ENCODE assay signal across 14 cellular contexts in the genomic region with DNA sequence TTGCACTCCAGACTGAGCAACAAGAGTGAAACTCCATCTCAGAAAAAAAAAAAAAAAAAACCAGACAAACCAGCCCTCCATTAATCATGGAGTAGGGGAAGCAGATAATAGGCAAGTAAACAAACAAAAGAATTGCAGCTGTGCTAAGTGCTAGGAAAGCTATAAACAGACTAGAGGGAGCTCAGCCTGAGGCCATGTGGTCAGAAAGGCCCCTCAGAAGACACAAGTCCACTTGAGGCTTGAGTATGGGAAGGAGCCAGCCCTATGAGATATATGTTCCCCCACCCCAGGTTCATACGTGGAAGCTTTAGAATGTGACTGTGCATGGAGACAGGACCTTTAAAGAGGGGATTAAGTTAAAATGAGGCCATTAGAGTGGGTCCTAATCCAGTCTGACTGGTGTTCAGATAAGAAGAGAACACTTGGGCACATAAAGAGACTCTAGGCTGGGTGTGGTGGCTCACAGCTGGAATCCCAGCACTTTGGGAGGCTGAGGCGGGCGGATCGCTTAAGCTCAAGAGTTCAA.
A peak's percentile ranks its signal among the peaks of the same experiment; 100 is the strongest.
DNase-seq lines count a peak whose midpoint lies in the region; TF ChIP-seq lines count a peak whose summit lies in the region.
"Had no signal": no experiment of that assay in that cellular context is flagged by ENCODE, and none has a peak within 500 bp of the region (broad histone marks: within the 10 kb centered on the region; RNA-seq: fewer than 3 reads in every experiment).

No MANE protein-coding gene starts in this region.

- peaks cover 9% of the 10 kb centered on the region for H3K9me3 Mint-ChIP-seq in mesothelial cell of epicardium
- H3K9me3 Mint-ChIP-seq: dendritic cell treated with granulocyte-macrophage colony-stimulating factor and Interleukin-4, amounts not matched to agents 40 ng/mL and 50 ng/mL, for 4 days had no signal

- peaks cover 25% of the 10 kb centered on the region for H3K4me1 Mint-ChIP-seq in mesothelial cell of epicardium
- H3K4me1 Mint-ChIP-seq: activated naive CD8-positive, alpha-beta T cell treated with anti-CD3 and anti-CD28 coated beads, Interleukin-2, amount 10 ng/mL, durations not matched to agents 7 days and 5 days had no signal

- H3K36me3 Mint-ChIP-seq in mesothelial cell of epicardium, result peaks cover 4% of the 10 kb centered on the region

- no peak for TF ChIP-seq CTCF in mesothelial cell of epicardium (IDR thresholded peaks at IDR 0.05; ENCODE audit: unreplicated experiment)

- intact Hi-C loops in posterior cingulate gyrus (cut with DNase I), result no loop called here

- no peak overlapping the region for H3K4me3 Mint-ChIP-seq in mesothelial cell of epicardium
- H3K4me3 Mint-ChIP-seq: activated naive CD8-positive, alpha-beta T cell treated with anti-CD3 and anti-CD28 coated beads, Interleukin-2, amount 10 ng/mL, durations not matched to agents 7 days and 5 days; dendritic cell treated with granulocyte-macrophage colony-stimulating factor and Interleukin-4, amounts not matched to agents 40 ng/mL and 50 ng/mL, for 4 days; naive thymus-derived CD4-positive, alpha-beta T cell had no signal

- DNase-seq in DMS79 treated with DMSO at 0.1 percent for 48 hours (lab: John Stamatoyannopoulos, UW) (peak; percentile 85), NCI-H1436 (lab: John Stamatoyannopoulos, UW) (peak; percentile 57), NCI-H82 treated with DMSO at 0.1 percent for 48 hours (lab: John Stamatoyannopoulos, UW; ENCODE audit: unreplicated experiment) (peak; percentile 86), mesothelial cell of epicardium (ENCODE audit: low spot score in 2 of 2, unreplicated experiment in 2 of 2) (no peak), posterior cingulate gyrus (no peak), HCEC 1CT (no peak), MV-4-11 (lab: John Stamatoyannopoulos, UW) (no peak)
- DNase-seq in activated CD4-positive, alpha-beta T cell treated with anti-CD3 and anti-CD28 coated beads, Interleukin-2, amount 50 U/mL, for 4 hours, result no peak
- DNase-seq: activated naive CD8-positive, alpha-beta T cell treated with anti-CD3 and anti-CD28 coated beads, Interleukin-2, amount 10 ng/mL, durations not matched to agents 7 days and 5 days; gastrocnemius medialis; kidney; naive thymus-derived CD4-positive, alpha-beta T cell; NCI-H1694 had no signal

- peak overlapping the region; percentile 64 for H3K27ac Mint-ChIP-seq in mesothelial cell of epicardium
- H3K27ac Mint-ChIP-seq: activated naive CD8-positive, alpha-beta T cell treated with anti-CD3 and anti-CD28 coated beads, Interleukin-2, amount 10 ng/mL, durations not matched to agents 7 days and 5 days; dendritic cell treated with granulocyte-macrophage colony-stimulating factor and Interleukin-4, amounts not matched to agents 40 ng/mL and 50 ng/mL, for 4 days had no signal

- H3K27me3 Mint-ChIP-seq in mesothelial cell of epicardium (ENCODE audit: low read depth), result no peaks in the 10 kb centered on the region
- H3K27me3 Mint-ChIP-seq: activated naive CD8-positive, alpha-beta T cell treated with anti-CD3 and anti-CD28 coated beads, Interleukin-2, amount 10 ng/mL, durations not matched to agents 7 days and 5 days; dendritic cell treated with granulocyte-macrophage colony-stimulating factor and Interleukin-4, amounts not matched to agents 40 ng/mL and 50 ng/mL, for 4 days; naive thymus-derived CD4-positive, alpha-beta T cell had no signal

Comparison
In these comparisons a context has a peak if more than half of its experiments do, and no peak if none do; other contexts are left out.
1. DNase-seq: peak in DMS79 treated with DMSO at 0.1 percent for 48 hours (single experiment), NCI-H1436 (single experiment) and NCI-H82 treated with DMSO at 0.1 percent for 48 hours (single experiment); none in mesothelial cell of epicardium (0 of 2), activated CD4-positive, alpha-beta T cell treated with anti-CD3 and anti-CD28 coated beads, Interleukin-2, amount 50 U/mL, for 4 hours (0 of 2), posterior cingulate gyrus (0 of 10), HCEC 1CT (single experiment) and MV-4-11 (single experiment).